Comparison of ENCODE assay signal across 11 cellular contexts in the genomic region with DNA sequence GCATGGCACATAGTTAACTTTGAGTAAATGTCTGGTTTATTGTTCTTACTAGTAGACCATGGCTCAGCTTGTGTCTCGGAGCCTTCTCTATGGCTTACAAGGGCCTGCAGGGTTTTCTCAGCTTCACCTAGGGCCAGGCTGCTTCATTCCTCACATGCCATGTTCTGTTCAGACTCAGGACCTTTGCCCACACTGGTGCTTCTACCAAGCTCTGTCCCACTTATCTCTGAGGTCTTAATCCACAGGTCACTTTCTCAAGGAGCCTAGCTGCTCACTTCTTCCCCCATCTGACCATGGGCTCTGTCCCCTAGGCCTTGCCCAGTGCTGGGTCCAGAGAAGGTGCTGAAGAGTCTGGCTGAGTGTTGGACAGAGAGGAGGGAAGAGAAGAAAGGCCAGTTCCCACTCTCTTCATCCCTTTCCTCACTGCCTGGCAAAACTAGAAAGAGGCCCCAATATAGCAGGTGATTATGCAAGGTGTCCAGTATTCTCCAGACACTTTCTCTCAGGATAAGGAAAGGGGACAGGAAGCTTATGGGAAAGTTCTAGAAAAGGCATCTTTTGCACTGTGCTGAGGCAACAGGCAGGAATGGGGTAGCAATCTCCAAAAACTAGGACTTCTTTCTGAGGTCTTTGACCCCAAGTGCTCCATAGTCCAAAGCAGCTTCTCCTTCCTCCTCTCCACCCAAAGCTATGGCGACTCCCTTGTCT. TPM values are rescaled to one million over a fixed set of nuclear protein-coding genes. Genes with fewer than 3 reads are reported as not detected.
DNase-seq lines count a peak whose midpoint lies in the region; ATAC-seq and TF ChIP-seq lines count a peak whose summit lies in the region.
"Had no signal": no experiment of that assay in that cellular context is flagged by ENCODE, and none has a peak within 500 bp of the region (broad histone marks: within the 10 kb centered on the region; RNA-seq: fewer than 3 reads in every experiment).

No MANE protein-coding gene starts in this region.

- peak overlapping the region; percentile 69 for H3K4me3 Mint-ChIP-seq in activated naive CD8-positive, alpha-beta T cell

- no peak overlapping the region for H3K4me3 ChIP-seq in cardiac muscle cell
- H3K4me3 ChIP-seq in lung = no peak overlapping the region
- H3K4me3 ChIP-seq in thymus (ENCODE audit: low read length) = peak overlapping the region; percentile 4

- H3K36me3 Mint-ChIP-seq in activated naive CD8-positive, alpha-beta T cell = peaks cover 39% of the 10 kb centered on the region

- H3K27me3 ChIP-seq in cardiac muscle cell = no peaks in the 10 kb centered on the region
- H3K27me3 ChIP-seq in lung (ENCODE audit: control insufficient read depth, insufficient read depth) = no peaks in the 10 kb centered on the region
- H3K27me3 ChIP-seq in thymus (ENCODE audit: control insufficient read depth, insufficient read depth) = no peaks in the 10 kb centered on the region

- intact Hi-C loops in Right ventricle myocardium inferior (cut with DNase I) = no loop called here

- H3K9me3 ChIP-seq in cardiac muscle cell (ENCODE audit: low read depth) = no peaks in the 10 kb centered on the region
- H3K9me3 ChIP-seq in lung (ENCODE audit: control insufficient read depth in 2 of 2, insufficient read depth in 1 of 2, low read length in 1 of 2) = no peaks in the 10 kb centered on the region
- H3K9me3 ChIP-seq in thymus (ENCODE audit: control insufficient read depth) = no peaks in the 10 kb centered on the region

- H3K4me1 ChIP-seq in cardiac muscle cell (ENCODE audit: low read depth) (peaks cover 51% of the 10 kb centered on the region), lung (ENCODE audit: control insufficient read depth in 2 of 2, insufficient read depth in 2 of 2, low read length in 2 of 2) (peaks cover 42 to 62% of the 10 kb centered on the region in 2 donors), thymus (ENCODE audit: control insufficient read depth, insufficient read depth, low read length) (peaks cover 76% of the 10 kb centered on the region)

- no peaks in the 10 kb centered on the region for H3K27me3 Mint-ChIP-seq in activated naive CD8-positive, alpha-beta T cell

- DNase-seq in cardiac muscle cell (ENCODE audit: low read depth in 1 of 2, low spot score in 1 of 2) (no peak), Right ventricle myocardium inferior (ENCODE audit: missing footprints) (no peak), lung (ENCODE audit: low spot score) (no peak), GM03348 (ENCODE audit: low spot score) (no peak), NCI-H446 (lab: John Stamatoyannopoulos, UW) (no peak)
- DNase-seq: NCI-H2029 had no signal

- H3K27ac ChIP-seq in cardiac muscle cell = peak overlapping the region; percentile 89
- H3K27ac ChIP-seq in lung (ENCODE audit: low read depth in 1 of 2, low read length in 1 of 2) = peak overlapping the region; percentile 7 to 57
- peak overlapping the region; percentile 81 for H3K27ac ChIP-seq in thymus (ENCODE audit: low read depth)

- no peak for ATAC-seq in Right ventricle myocardium inferior
- ATAC-seq in lung (ENCODE audit: insufficient read depth, low FRiP score) = no peak
- ATAC-seq in GM21529 (IDR thresholded peaks at IDR 0.05; ENCODE audit: unreplicated experiment) = no peak

- no peaks in the 10 kb centered on the region for H3K36me3 ChIP-seq in cardiac muscle cell
- H3K36me3 ChIP-seq in lung (ENCODE audit: control insufficient read depth in 2 of 2, insufficient read depth in 2 of 2, low read length in 2 of 2) = peaks cover 6 to 13% of the 10 kb centered on the region in 2 donors
- peaks cover 38% of the 10 kb centered on the region for H3K36me3 ChIP-seq in thymus (ENCODE audit: control insufficient read depth, insufficient read depth)

- WGBS in lung, 2 donors = 97 to 98% methylated on average over 2 of the region's 2 CpGs
- WGBS in thymus = 96% methylated on average over 2 of the region's 2 CpGs

- peak overlapping the region; percentile 95 for H3K27ac Mint-ChIP-seq in activated naive CD8-positive, alpha-beta T cell

- TF ChIP-seq CTCF in cardiac muscle cell (IDR thresholded peaks at IDR 0.05; ENCODE audit: low read depth, low read length) = no peak
- no peak for TF ChIP-seq CTCF in lung (IDR thresholded peaks at IDR 0.05; ENCODE audit: control extremely low read depth, extremely low read depth)

- peaks cover 87% of the 10 kb centered on the region for H3K4me1 Mint-ChIP-seq in activated naive CD8-positive, alpha-beta T cell (ENCODE audit: low read depth)

- no peaks in the 10 kb centered on the region for H3K9me3 Mint-ChIP-seq in activated naive CD8-positive, alpha-beta T cell (ENCODE audit: low read depth)

RNA-seq across cellular contexts. Expression of gene COX4I2, which starts 40.0 kb away (rescaled TPM):
- total RNA-seq in cardiac muscle cell (not detected in 2 replicates), Right ventricle myocardium inferior (7.1 TPM), lung (10 to 100 TPM; 14.4 to 18.8 TPM)
- polyA plus RNA-seq in cardiac muscle cell (0.81 and 0.97 TPM in 2 replicates), lung (10 to 100 TPM; 21.0 to 51.8 TPM), thymus (5.4 TPM)
- total RNA-seq: fibroblast of lung had no signal
- polyA plus RNA-seq: BJ, fibroblast of lung had no signal

RNA-seq across cellular contexts. Expression of gene BCL2L1, which starts 45.0 kb away (rescaled TPM):
- total RNA-seq in cardiac muscle cell (74.6 and 81.2 TPM in 2 replicates), Right ventricle myocardium inferior (55.2 TPM), lung (100 to 1,000 TPM; 113 to 150 TPM)
- polyA plus RNA-seq in cardiac muscle cell (37.8 and 40.5 TPM in 2 replicates), lung (100 to 1,000 TPM; 107 to 120 TPM), thymus (58.3 TPM)

Comparison
In these comparisons a context has a peak if more than half of its experiments do, and no peak if none do; other contexts are left out.
1. H3K27ac ChIP-seq: peak in every context shown above with its lines; median percentile 89 in cardiac muscle cell; 81 in thymus; 32 in lung.